21 cellular contexts compared by ENCODE assay signal in genomic region chr10:30791197-30791611, GRCh38.
DNase-seq lines count a peak whose midpoint lies in the region; TF ChIP-seq lines count a peak whose summit lies in the region.
"Had no signal": no experiment of that assay in that cellular context is flagged by ENCODE, and none has a peak within 500 bp of the region (broad histone marks: within the 10 kb centered on the region; RNA-seq: fewer than 3 reads in every experiment).

No MANE protein-coding gene starts in this region.

- DNase-seq in activated naive CD4-positive, alpha-beta T cell treated with anti-CD3 and anti-CD28 coated beads for 36 hours, result no peak
- no peak for DNase-seq in activated naive CD4-positive, alpha-beta T cell (lab: John Stamatoyannopoulos, UW)
- no peak for DNase-seq in activated T-helper 1 cell treated with anti-CD3 and anti-CD28 coated beads, Interleukin-12 subunit alpha, Interleukin-12 subunit beta, Interleukin-2, Interleukin-4 antibody, amounts not matched to agents 30 ng/mL and 10 ng/mL and 1 ng/mL, durations not matched to agents 14 hours and 24 hours and 36 hours (ENCODE audit: low spot score)
- peak; percentile 62 for DNase-seq in fibroblast of mammary gland (ENCODE audit: low read depth)
- peak; percentile 37 for DNase-seq in transverse colon
- DNase-seq in GM10248 (ENCODE audit: extremely low spot score), result no peak
- no peak for DNase-seq in HUDEP-2 (lab: John Stamatoyannopoulos, UW; ENCODE audit: unreplicated experiment in 76 of 76)
- no peak for DNase-seq in SIG-M5 treated with dmso at 0.1 percent for 504 hours (lab: John Stamatoyannopoulos, UW; ENCODE audit: unreplicated experiment)
- DNase-seq: activated CD4-positive, alpha-beta T cell treated with anti-CD3 and anti-CD28 coated beads for 48 hours; activated CD8-positive, alpha-beta memory T cell treated with anti-CD3 and anti-CD28 coated beads, Interleukin-2, amount 50 U/mL, for 48 hours; body of pancreas; GOT3; head of caudate nucleus; mammary epithelial cell; NCI-H2029; NCI-H82; nucleus accumbens; stimulated activated CD4-positive, alpha-beta T cell treated with anti-CD3 and anti-CD28 coated beads, Interleukin-12 subunit alpha, Interleukin-12 subunit beta, amount 100 ng/mL, for 4 hours; stimulated activated CD4-positive, alpha-beta T cell treated with anti-CD3 and anti-CD28 coated beads, Interleukin-4, amount 100 ng/mL, for 4 hours; stomach; trophoblast cell had no signal

- H3K36me3 ChIP-seq in transverse colon, result no peaks in the 10 kb centered on the region
- H3K36me3 ChIP-seq: stomach had no signal

- peak overlapping the region; percentile 38 for H3K27ac Mint-ChIP-seq in activated naive CD4-positive, alpha-beta T cell treated with anti-CD3 and anti-CD28 coated beads for 36 hours
- peak overlapping the region; percentile 8 for H3K27ac Mint-ChIP-seq in activated T-helper 1 cell treated with anti-CD3 and anti-CD28 coated beads, Interleukin-12 subunit alpha, Interleukin-12 subunit beta, Interleukin-2, Interleukin-4 antibody, amounts not matched to agents 30 ng/mL and 10 ng/mL and 1 ng/mL, durations not matched to agents 14 hours and 24 hours and 36 hours

- H3K27me3 ChIP-seq in transverse colon, result no peaks in the 10 kb centered on the region
- H3K27me3 ChIP-seq: body of pancreas, stomach had no signal

- TF ChIP-seq POLR2A in transverse colon (IDR thresholded peaks at IDR 0.05), result no peak

- CTCF ChIA-PET in activated naive CD4-positive, alpha-beta T cell treated with anti-CD3 and anti-CD28 coated beads for 36 hours (lab: Charles Lee), result no interaction called here
- CTCF ChIA-PET in GM10248 (lab: Yijun Ruan, JAX), result no interaction called here

- WGBS in transverse colon (ENCODE audit: low coverage in 1 of 2), 2 donors, result 38 to 69% methylated on average over 4 to 5 of the region's 5 CpGs

- POLR2A ChIA-PET in GM10248 (lab: Yijun Ruan, JAX), result no interaction called here

- H3K27ac ChIP-seq in transverse colon, result no peak overlapping the region
- H3K27ac ChIP-seq: body of pancreas, stomach had no signal

- peaks cover 4% of the 10 kb centered on the region for H3K36me3 Mint-ChIP-seq in activated naive CD4-positive, alpha-beta T cell treated with anti-CD3 and anti-CD28 coated beads for 36 hours (ENCODE audit: low read depth)
- H3K36me3 Mint-ChIP-seq in activated T-helper 1 cell treated with anti-CD3 and anti-CD28 coated beads, Interleukin-12 subunit alpha, Interleukin-12 subunit beta, Interleukin-2, Interleukin-4 antibody, amounts not matched to agents 30 ng/mL and 10 ng/mL and 1 ng/mL, durations not matched to agents 14 hours and 24 hours and 36 hours (ENCODE audit: low read depth), result peaks cover 9% of the 10 kb centered on the region

- peaks cover 36% of the 10 kb centered on the region for H3K4me1 Mint-ChIP-seq in activated naive CD4-positive, alpha-beta T cell treated with anti-CD3 and anti-CD28 coated beads for 36 hours (ENCODE audit: low read depth)
- H3K4me1 Mint-ChIP-seq in activated T-helper 1 cell treated with anti-CD3 and anti-CD28 coated beads, Interleukin-12 subunit alpha, Interleukin-12 subunit beta, Interleukin-2, Interleukin-4 antibody, amounts not matched to agents 30 ng/mL and 10 ng/mL and 1 ng/mL, durations not matched to agents 14 hours and 24 hours and 36 hours (ENCODE audit: low read depth), result peaks cover 43% of the 10 kb centered on the region

- intact Hi-C loops in activated naive CD4-positive, alpha-beta T cell treated with anti-CD3 and anti-CD28 coated beads for 36 hours (cut with micrococcal nuclease), result no loop called here
- intact Hi-C loops in activated T-helper 1 cell treated with anti-CD3 and anti-CD28 coated beads, Interleukin-12 subunit alpha, Interleukin-12 subunit beta, Interleukin-2, Interleukin-4 antibody, amounts not matched to agents 30 ng/mL and 10 ng/mL and 1 ng/mL, durations not matched to agents 14 hours and 24 hours and 36 hours (cut with micrococcal nuclease), result no loop called here
- intact Hi-C loops in transverse colon (cut with DNase I; ENCODE audit: low total_unique reads), result no loop called here

- H3K4me3 ChIP-seq in fibroblast of mammary gland (ENCODE audit: control insufficient read depth, low read depth, low read length), result no peak overlapping the region
- no peak overlapping the region for H3K4me3 ChIP-seq in transverse colon
- H3K4me3 ChIP-seq: body of pancreas, stomach had no signal

- H3K4me3 Mint-ChIP-seq in activated naive CD4-positive, alpha-beta T cell treated with anti-CD3 and anti-CD28 coated beads for 36 hours, result no peak overlapping the region
- no peak overlapping the region for H3K4me3 Mint-ChIP-seq in activated T-helper 1 cell treated with anti-CD3 and anti-CD28 coated beads, Interleukin-12 subunit alpha, Interleukin-12 subunit beta, Interleukin-2, Interleukin-4 antibody, amounts not matched to agents 30 ng/mL and 10 ng/mL and 1 ng/mL, durations not matched to agents 14 hours and 24 hours and 36 hours

- no peak for TF ChIP-seq EP300 in transverse colon (IDR thresholded peaks at IDR 0.05; ENCODE audit: low read depth)

- H3K9me3 Mint-ChIP-seq in activated naive CD4-positive, alpha-beta T cell treated with anti-CD3 and anti-CD28 coated beads for 36 hours, result peaks cover 3% of the 10 kb centered on the region
- peaks cover 4% of the 10 kb centered on the region for H3K9me3 Mint-ChIP-seq in activated T-helper 1 cell treated with anti-CD3 and anti-CD28 coated beads, Interleukin-12 subunit alpha, Interleukin-12 subunit beta, Interleukin-2, Interleukin-4 antibody, amounts not matched to agents 30 ng/mL and 10 ng/mL and 1 ng/mL, durations not matched to agents 14 hours and 24 hours and 36 hours

- no peak for TF ChIP-seq CTCF in fibroblast of mammary gland (conservative IDR thresholded peaks at IDR 0.05; ENCODE audit: control insufficient read depth, insufficient read depth, low read depth, low read length)
- no peak for TF ChIP-seq CTCF in transverse colon (IDR thresholded peaks at IDR 0.05)
- no peak for TF ChIP-seq CTCF in GM10248 (IDR thresholded peaks at IDR 0.05; ENCODE audit: control extremely low read depth, extremely low read depth, low read depth, missing control alignments)

- in situ Hi-C loops in transverse colon (cut with MboI; ENCODE audit: low pct_ligation_motif_present in 1 of 4, low pct_unique_long_range_greater_than_20kb in 1 of 4, low sequenced_read_pairs in 3 of 4), result loop anchor here in 3 of 4 donors (25.0 kb wide), 3 partner anchors 246 to 1021 kb away; partner anchors contain the start of gene ZNF438 (in 2 of the 3)

- no peaks in the 10 kb centered on the region for H3K9me3 ChIP-seq in transverse colon
- H3K9me3 ChIP-seq: body of pancreas, stomach had no signal

- no peaks in the 10 kb centered on the region for H3K27me3 Mint-ChIP-seq in activated naive CD4-positive, alpha-beta T cell treated with anti-CD3 and anti-CD28 coated beads for 36 hours (ENCODE audit: low read depth)
- H3K27me3 Mint-ChIP-seq in activated T-helper 1 cell treated with anti-CD3 and anti-CD28 coated beads, Interleukin-12 subunit alpha, Interleukin-12 subunit beta, Interleukin-2, Interleukin-4 antibody, amounts not matched to agents 30 ng/mL and 10 ng/mL and 1 ng/mL, durations not matched to agents 14 hours and 24 hours and 36 hours (ENCODE audit: insufficient read depth), result no peaks in the 10 kb centered on the region

- peaks cover 0 to 9% (median 2%) of the 10 kb centered on the region in 4 donors for H3K4me1 ChIP-seq in transverse colon
- H3K4me1 ChIP-seq: body of pancreas, stomach had no signal

Comparison
In these comparisons a context has a peak if more than half of its experiments do, and no peak if none do; other contexts are left out.
1. DNase-seq: peak in fibroblast of mammary gland (single experiment) and transverse colon (single experiment); none in activated naive CD4-positive, alpha-beta T cell treated with anti-CD3 and anti-CD28 coated beads for 36 hours (single experiment), activated naive CD4-positive, alpha-beta T cell (0 of 4), activated T-helper 1 cell treated with anti-CD3 and anti-CD28 coated beads, Interleukin-12 subunit alpha, Interleukin-12 subunit beta, Interleukin-2, Interleukin-4 antibody, amounts not matched to agents 30 ng/mL and 10 ng/mL and 1 ng/mL, durations not matched to agents 14 hours and 24 hours and 36 hours (single experiment), GM10248 (single experiment), HUDEP-2 (0 of 76) and SIG-M5 treated with dmso at 0.1 percent for 504 hours (single experiment).